ENCODE assay signal across 1 cellular context in the genomic region with DNA sequence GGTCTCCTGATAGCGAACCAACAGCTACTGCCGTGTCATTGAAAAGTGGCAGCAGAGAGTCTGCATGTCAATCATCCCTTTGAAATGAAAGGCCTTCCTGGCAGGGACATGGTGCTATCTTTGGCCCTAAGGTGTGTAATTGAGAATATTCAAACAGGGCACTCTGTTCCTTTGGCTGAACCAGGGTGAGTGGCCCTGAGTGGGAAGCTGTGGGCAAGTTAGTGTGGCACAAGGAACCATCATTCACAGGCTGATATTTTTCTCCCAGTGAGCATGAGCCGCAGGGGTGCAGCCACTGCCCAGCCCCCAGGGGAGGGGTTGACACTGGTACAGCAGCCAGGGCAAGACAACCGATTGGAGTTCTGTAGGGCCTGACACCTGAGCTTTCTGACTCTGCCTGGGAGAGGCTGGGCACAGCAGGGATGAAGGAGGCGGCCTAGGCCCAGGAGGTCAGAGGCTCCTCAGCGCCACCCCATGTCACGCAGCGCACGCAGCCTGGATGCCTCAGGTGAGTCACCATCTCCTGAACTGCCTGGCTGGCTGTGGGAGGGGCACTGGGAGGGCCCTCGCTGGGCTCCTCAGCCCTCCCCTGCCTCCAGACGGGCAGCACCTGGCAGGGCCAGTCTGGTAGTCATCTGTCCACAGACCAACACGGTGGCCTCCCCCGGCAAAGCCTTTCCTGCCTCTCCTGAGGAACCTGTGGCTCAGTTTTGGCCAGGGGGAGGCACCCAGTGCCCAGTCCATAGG.
TF ChIP-seq lines count a peak whose summit lies in the region.

No MANE protein-coding gene starts in this region.

TF ChIP-seq in HEK293, 187 proteins besides CTCF, POLR2A, EP300 and RAD21 (continued from another document):
- TF ChIP-seq, protein P1, sequence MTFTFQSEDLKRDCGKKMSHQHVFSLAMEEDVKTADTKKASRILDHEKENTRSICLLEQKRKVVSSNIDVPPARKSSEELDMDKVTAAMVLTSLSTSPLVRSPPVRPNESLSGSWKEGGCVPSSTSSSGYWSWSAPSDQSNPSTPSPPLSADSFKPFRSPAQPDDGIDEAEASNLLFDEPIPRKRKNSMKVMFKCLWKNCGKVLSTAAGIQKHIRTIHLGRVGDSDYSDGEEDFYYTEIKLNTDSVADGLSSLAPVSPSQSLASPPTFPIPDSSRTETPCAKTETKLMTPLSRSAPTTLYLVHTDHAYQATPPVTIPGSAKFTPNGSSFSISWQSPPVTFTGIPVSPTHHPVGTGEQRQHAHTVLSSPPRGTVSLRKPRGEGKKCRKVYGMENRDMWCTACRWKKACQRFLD (tag by site-specific recombination; IDR thresholded peaks at IDR 0.05): no peak
- TF ChIP-seq HOXC10 (CRISPR knock-in tag; IDR thresholded peaks at IDR 0.05) (no peak), ZNF292 (tag by site-specific recombination; IDR thresholded peaks at IDR 0.05; ENCODE audit: borderline replicate concordance, low read depth) (no peak)
- TF ChIP-seq, protein P2, sequence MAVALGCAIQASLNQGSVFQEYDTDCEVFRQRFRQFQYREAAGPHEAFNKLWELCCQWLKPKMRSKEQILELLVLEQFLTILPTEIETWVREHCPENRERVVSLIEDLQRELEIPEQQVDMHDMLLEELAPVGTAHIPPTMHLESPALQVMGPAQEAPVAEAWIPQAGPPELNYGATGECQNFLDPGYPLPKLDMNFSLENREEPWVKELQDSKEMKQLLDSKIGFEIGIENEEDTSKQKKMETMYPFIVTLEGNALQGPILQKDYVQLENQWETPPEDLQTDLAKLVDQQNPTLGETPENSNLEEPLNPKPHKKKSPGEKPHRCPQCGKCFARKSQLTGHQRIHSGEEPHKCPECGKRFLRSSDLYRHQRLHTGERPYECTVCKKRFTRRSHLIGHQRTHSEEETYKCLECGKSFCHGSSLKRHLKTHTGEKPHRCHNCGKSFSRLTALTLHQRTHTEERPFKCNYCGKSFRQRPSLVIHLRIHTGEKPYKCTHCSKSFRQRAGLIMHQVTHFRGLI (tag by site-specific recombination; IDR thresholded peaks at IDR 0.05): peak; percentile 46; the same call in 1 of the 2 replicates
TF ChIP-seq in HEK293: peak in this region for 20.
